In genomic region chr13:95641961-95642621, GRCh38 we compare ENCODE assay signal across 8 cellular contexts. TPM values are rescaled to one million over a fixed set of nuclear protein-coding genes. Genes with fewer than 3 reads are reported as not detected.
DNase-seq lines count a peak whose midpoint lies in the region; ATAC-seq, FAIRE-seq and TF ChIP-seq lines count a peak whose summit lies in the region.

No MANE protein-coding gene starts in this region.

- H3K36me3 Mint-ChIP-seq in glutamatergic neuron (ENCODE audit: unreplicated experiment) = no peaks in the 10 kb centered on the region

- DNase-seq in DMS79 treated with DMSO at 0.1 percent for 48 hours (lab: John Stamatoyannopoulos, UW) = peak; percentile 52
- peak; percentile 75 for DNase-seq in glutamatergic neuron
- DNase-seq in posterior cingulate gyrus = peak in 8 of 10 donors; percentile 22 to 93 (median 42)
- no peak for DNase-seq in D721Med (ENCODE audit: insufficient read length, low spot score)

- H3K4me1 Mint-ChIP-seq in glutamatergic neuron (ENCODE audit: low read depth, unreplicated experiment) = peaks cover 12% of the 10 kb centered on the region

- no peak for FAIRE-seq in D721Med (lab: Jason Lieb, UNC)

- peak; percentile 36 for ATAC-seq in SK-N-SH treated with all-trans-retinoic acid at 6 μM for 48 hours
- ATAC-seq in GM21390 (IDR thresholded peaks at IDR 0.05; ENCODE audit: unreplicated experiment) = no peak
- ATAC-seq in GM18907 (IDR thresholded peaks at IDR 0.05; ENCODE audit: unreplicated experiment) = no peak
- ATAC-seq in HG02884 (IDR thresholded peaks at IDR 0.05; ENCODE audit: unreplicated experiment) = no peak

- intact Hi-C loops in posterior cingulate gyrus (cut with DNase I) = no loop called here

- no peak overlapping the region for H3K4me3 Mint-ChIP-seq in glutamatergic neuron (ENCODE audit: unreplicated experiment)

- TF ChIP-seq CTCF in glutamatergic neuron (IDR thresholded peaks at IDR 0.05; ENCODE audit: partially characterized antibody, unreplicated experiment) (no peak), D721Med (IDR thresholded peaks at IDR 0.05; ENCODE audit: insufficient read depth, missing control alignments) (no peak)

- peaks cover 2% of the 10 kb centered on the region for H3K9me3 Mint-ChIP-seq in glutamatergic neuron (ENCODE audit: unreplicated experiment)

- peaks cover 8% of the 10 kb centered on the region for H3K27me3 Mint-ChIP-seq in glutamatergic neuron (ENCODE audit: unreplicated experiment)

- H3K27ac Mint-ChIP-seq in glutamatergic neuron (ENCODE audit: unreplicated experiment) = no peak overlapping the region

TF ChIP-seq in SK-N-SH treated with all-trans-retinoic acid at 6 μM for 48 hours, 23 proteins besides CTCF, POLR2A, EP300 and RAD21:
- TF ChIP-seq ESRRG (CRISPR knock-in tag; IDR thresholded peaks at IDR 0.05) = no peak
- no peak for TF ChIP-seq SNAI2 (CRISPR knock-in tag; IDR thresholded peaks at IDR 0.05)
- no peak for TF ChIP-seq TCF4 (CRISPR knock-in tag; IDR thresholded peaks at IDR 0.05; ENCODE audit: borderline replicate concordance)
- no peak for TF ChIP-seq ZFP3 (CRISPR knock-in tag; IDR thresholded peaks at IDR 0.05)
- TF ChIP-seq ZNF8 (CRISPR knock-in tag; IDR thresholded peaks at IDR 0.05) = no peak
- no peak for TF ChIP-seq RARB (CRISPR knock-in tag; IDR thresholded peaks at IDR 0.05)
- TF ChIP-seq CSDC2 (CRISPR knock-in tag; IDR thresholded peaks at IDR 0.05) = no peak
- no peak for TF ChIP-seq TSHZ2 (CRISPR knock-in tag; IDR thresholded peaks at IDR 0.05)
- no peak for TF ChIP-seq BACH2 (CRISPR knock-in tag; IDR thresholded peaks at IDR 0.05; ENCODE audit: borderline replicate concordance)
- TF ChIP-seq CREB5 (CRISPR knock-in tag; IDR thresholded peaks at IDR 0.05; ENCODE audit: low read depth) = no peak
- no peak for TF ChIP-seq ISL1 (CRISPR knock-in tag; IDR thresholded peaks at IDR 0.05)
- no peak for TF ChIP-seq ARNTL (CRISPR knock-in tag; IDR thresholded peaks at IDR 0.05; ENCODE audit: borderline replicate concordance, low read depth)
- no peak for TF ChIP-seq ZNF565 (CRISPR knock-in tag; conservative IDR thresholded peaks at IDR 0.05; ENCODE audit: low read depth)
- no peak for TF ChIP-seq CSRNP3 (CRISPR knock-in tag; IDR thresholded peaks at IDR 0.05)
- no peak for TF ChIP-seq OSR1 (CRISPR knock-in tag; IDR thresholded peaks at IDR 0.05)

RNA-seq across cellular contexts. Expression of gene DZIP1, which starts 2.4 kb away (rescaled TPM):
- 18.1 TPM for total RNA-seq in glutamatergic neuron (ENCODE audit: unreplicated experiment)

RNA-seq across cellular contexts. Expression of gene DNAJC3, which starts 34.8 kb away (rescaled TPM):
- 9.5 TPM for total RNA-seq in glutamatergic neuron (ENCODE audit: unreplicated experiment)
